Comparison of ENCODE assay signal across 10 cellular contexts in genomic region chr1:90723561-90724108, GRCh38. TPM values are rescaled to one million over a fixed set of nuclear protein-coding genes. Genes with fewer than 3 reads are reported as not detected.
DNase-seq lines count a peak whose midpoint lies in the region; ATAC-seq, FAIRE-seq and TF ChIP-seq lines count a peak whose summit lies in the region.
"Had no signal": no experiment of that assay in that cellular context is flagged by ENCODE, and none has a peak within 500 bp of the region (broad histone marks: within the 10 kb centered on the region; RNA-seq: fewer than 3 reads in every experiment).

No MANE protein-coding gene starts in this region.

- 35% methylated on average over 24 of the region's 24 CpGs for WGBS in GM12878 (ENCODE audit: insufficient coverage, insufficient replicate concordance, low lambda C conversion rate, missing lambda C conversion rate)

- CTCF ChIA-PET in GM12878 (lab: Yijun Ruan, JAX), result interaction anchor here (0.7 to 1.3 kb wide), 6 partner anchors 235 to 455 kb away, joined by 3 to 5 read pairs (median 4); no protein-coding TSS in a partner anchor

- peak overlapping the region; percentile 65 for H3K4me2 ChIP-seq in GM12878 (ENCODE audit: control insufficient read depth, insufficient read depth)

- H3K4me3 ChIP-seq in H7 (ENCODE audit: insufficient read depth, low read depth, low read length), result peak overlapping the region; percentile 26
- peak overlapping the region; percentile 21; the same call in 1 of the 2 replicates for H3K4me3 ChIP-seq in GM12878
- H3K4me3 ChIP-seq: prostate gland had no signal

- H3K9me3 ChIP-seq in GM12878 (replicated peaks; ENCODE audit: control insufficient read depth, insufficient read depth, low read length), result peaks cover 3% of the 10 kb centered on the region; the same call in 2 of the 3 replicates
- H3K9me3 ChIP-seq: prostate gland had no signal

- intact Hi-C loops in GM12878 (cut with micrococcal nuclease; ENCODE audit: unreplicated experiment), result loop anchor here (5.0 to 10.0 kb wide), 2 partner anchors 249 to 611 kb away; no protein-coding TSS in a partner anchor

- no peaks in the 10 kb centered on the region for H4K20me1 ChIP-seq in GM12878 (ENCODE audit: control insufficient read depth, insufficient read depth)

- BruUV-seq in GM12878 (replicated peaks; lab: Mats Ljungman, UMichigan), result no TSS peak

- peaks cover 26% of the 10 kb centered on the region for H3K4me1 Mint-ChIP-seq in mesothelial cell of epicardium

- no peak overlapping the region for H3K27ac Mint-ChIP-seq in mesothelial cell of epicardium

- H3K27me3 ChIP-seq in H7 (ENCODE audit: control insufficient read depth, insufficient read depth, low read length) (peaks cover 100% of the 10 kb centered on the region), GM12878 (replicated peaks in 1 of 2; ENCODE audit: control insufficient read depth in 2 of 2, insufficient read depth in 2 of 2, low read length in 1 of 2) (peaks cover 9 to 33% of the 10 kb centered on the region in 2 experiments)

- H3K9ac ChIP-seq in GM12878 (ENCODE audit: control insufficient read depth, insufficient read depth, low read length), result no peak overlapping the region

- in situ Hi-C loops in GM12878 (cut with MboI), result loop anchor here (5.0 kb wide), 2 partner anchors 234 to 439 kb away; no protein-coding TSS in a partner anchor

- H3K4me3 Mint-ChIP-seq in mesothelial cell of epicardium, result no peak overlapping the region

- RAD21 ChIA-PET in GM12878 (lab: Charles Lee; ENCODE audit: unreplicated experiment), result interaction anchor here (1.0 to 1.3 kb wide), 3 partner anchors 248 to 443 kb away, joined by 3 to 4 read pairs (median 4); no protein-coding TSS in a partner anchor

- no peak for FAIRE-seq in GM12878 (lab: Jason Lieb, UNC)

- POLR2A ChIA-PET in GM12878 (lab: Charles Lee), result interaction anchor here (0.6 kb wide), 1 partner anchor 115 kb away, joined by 3 read pairs; no protein-coding TSS in a partner anchor

- H3K4me1 ChIP-seq in GM12878 (ENCODE audit: control insufficient read depth, insufficient read depth, low read length), result no peaks in the 10 kb centered on the region

- no peak for TF ChIP-seq RAD21 in GM12878 (IDR thresholded peaks at IDR 0.05; ENCODE audit: insufficient read depth, low read depth, low read length)

- TF ChIP-seq POLR2A in GM12878 (IDR thresholded peaks at IDR 0.05; ENCODE audit: low read depth, low read length), result no peak

- ATAC-seq in GM12878 (no peak), HG03196 (IDR thresholded peaks at IDR 0.05; ENCODE audit: unreplicated experiment) (no peak), GM21717 (IDR thresholded peaks at IDR 0.05; ENCODE audit: unreplicated experiment) (no peak)

- H3K27ac ChIP-seq in GM12878 (ENCODE audit: control insufficient read depth, insufficient read depth), result no peak overlapping the region
- H3K27ac ChIP-seq: prostate gland had no signal

- no peak for DNase-seq in AG09319 (ENCODE audit: extremely low read depth, low read depth)
- DNase-seq in H7, result peak; percentile 94
- no peak for DNase-seq in GM12878 (ENCODE audit: low read depth, low spot score)
- no peak for DNase-seq in mesothelial cell of epicardium (ENCODE audit: low spot score in 2 of 2, unreplicated experiment in 2 of 2)
- no peak for DNase-seq in NCI-H1694 treated with DMSO at 0.1 percent for 48 hours (lab: John Stamatoyannopoulos, UW)
- DNase-seq in NCI-H748 treated with DMSO at 0.1 percent for 48 hours (lab: John Stamatoyannopoulos, UW), result no peak
- DNase-seq: NCI-H1694 had no signal

- H3K27me3 Mint-ChIP-seq in mesothelial cell of epicardium (ENCODE audit: low read depth), result peaks cover 100% of the 10 kb centered on the region

- H3K36me3 ChIP-seq in H7 (replicated peaks; ENCODE audit: control insufficient read depth, insufficient read depth, low read length) (no peaks in the 10 kb centered on the region), GM12878 (ENCODE audit: control insufficient read depth in 2 of 2, insufficient read depth in 2 of 2, low read length in 1 of 2) (no peaks in the 10 kb centered on the region)
- H3K36me3 ChIP-seq: prostate gland had no signal

- H3K36me3 Mint-ChIP-seq in mesothelial cell of epicardium, result no peaks in the 10 kb centered on the region

- peak; percentile 3; the same call in 1 of the 2 replicates for TF ChIP-seq CTCF in AG09319 (IDR thresholded peaks at IDR 0.05; ENCODE audit: low read depth, low read length)
- 0 out of 6 replicates have a peak, but pooled peaks of 2 of the 3 experiments have one; percentile 9 to 16 for TF ChIP-seq CTCF in GM12878 (IDR thresholded peaks at IDR 0.05 in 2 of 3, conservative IDR thresholded peaks at IDR 0.05 in 1 of 3; ENCODE audit: control insufficient read depth in 2 of 3, extremely low read depth in 1 of 3, insufficient read depth in 1 of 3, low read depth in 3 of 3, low read length in 3 of 3)
- TF ChIP-seq CTCF in mesothelial cell of epicardium (IDR thresholded peaks at IDR 0.05; ENCODE audit: unreplicated experiment), result peak; percentile 36

- H2AFZ ChIP-seq in GM12878 (ENCODE audit: control insufficient read depth, low read depth, low read length), result no peak overlapping the region; the same call in 1 of the 2 replicates

- no peaks in the 10 kb centered on the region for H3K79me2 ChIP-seq in GM12878 (ENCODE audit: control insufficient read depth, insufficient read depth, low read length)

- SMC1A ChIA-PET in GM12878 (lab: Charles Lee; ENCODE audit: uncharacterized antibody, unreplicated experiment), result interaction anchor here (0.8 to 3.5 kb wide), 5 partner anchors 10 to 555 kb away, joined by 3 to 47 read pairs (median 4); no protein-coding TSS in a partner anchor

- no peaks in the 10 kb centered on the region for H3K9me3 Mint-ChIP-seq in mesothelial cell of epicardium

- no peak for TF ChIP-seq EP300 in GM12878 (IDR thresholded peaks at IDR 0.05; ENCODE audit: borderline replicate concordance in 1 of 2, control insufficient read depth in 1 of 2, low read depth in 2 of 2, low read length in 2 of 2)

TF ChIP-seq in GM12878, 131 proteins besides CTCF, POLR2A, EP300 and RAD21 (continues in another document):
- TF ChIP-seq STAT3 (IDR thresholded peaks at IDR 0.05; ENCODE audit: low read depth, low read length) (no peak), PRDM15 (CRISPR knock-in tag; IDR thresholded peaks at IDR 0.05) (no peak)

RNA-seq across cellular contexts. Expression of gene BARHL2, which starts 6.5 kb away (rescaled TPM):
- not detected in 2 replicates for total RNA-seq in H7 (2014; rRNA removed; shearing (Covaris generic))
- total RNA-seq in GM12878 (2013; cell fraction: nucleolus; rRNA removed), result not detected in 2 replicates
- total RNA-seq in GM12878 (2014; rRNA removed) (not detected in 2 replicates), GM12878 (2014; rRNA removed; fragmentation: Illumina TruSeq; extraction: Trizol) (not detected in 2 replicates), GM12878 (2021) (not detected in 2 replicates), mesothelial cell of epicardium (not detected in 3 replicates)
- not detected for polyA plus RNA-seq in GM12878 (2011; ENCODE audit: low read depth)
- polyA plus RNA-seq in GM12878 (2011; rRNA removed) (not detected in 2 replicates), GM12878 (2014; fragmentation: Illumina TruSeq; extraction: Trizol) (not detected in 2 replicates), GM12878 (2014; fragmentation: Nextera tagmentation; extraction: Ambion mirVana) (not detected), GM12878 (2014; rRNA removed) (not detected in 2 replicates), GM12878 (2016; fragmentation: Nextera tagmentation; extraction: Ambion mirVana) (not detected)
- polyA plus RNA-seq in GM12878 (2011; cell fraction: cytosol; rRNA removed), result not detected in 2 replicates
- not detected in 2 replicates for polyA plus RNA-seq in GM12878 (2011; cell fraction: nucleus; rRNA removed)
- polyA plus RNA-seq in GM12878 (2012), result not detected in 2 replicates
- polyA minus RNA-seq in GM12878 (2011; rRNA and poly(A)+ RNA removed), result not detected in 2 replicates
- not detected in 2 replicates for polyA minus RNA-seq in GM12878 (2011; cell fraction: cytosol; rRNA and poly(A)+ RNA removed)
- not detected in 2 replicates for polyA minus RNA-seq in GM12878 (2011; cell fraction: nucleus; rRNA and poly(A)+ RNA removed)
